ENCODE assay signal across 1 cellular context in genomic region chr22:45094081-45094720, GRCh38.
TF ChIP-seq lines count a peak whose summit lies in the region.

No MANE protein-coding gene starts in this region.

TF ChIP-seq in H1, 55 proteins besides CTCF, POLR2A, EP300 and RAD21:
- TF ChIP-seq HDAC2 (IDR thresholded peaks at IDR 0.05; ENCODE audit: borderline replicate concordance in 1 of 2, low read depth in 2 of 2, low read length in 2 of 2) (no peak), ATF3 (IDR thresholded peaks at IDR 0.05; ENCODE audit: insufficient read depth, low read depth, low read length) (no peak), JUN (IDR thresholded peaks at IDR 0.05; ENCODE audit: low read depth, low read length) (no peak), RXRA (IDR thresholded peaks at IDR 0.05; ENCODE audit: insufficient read depth, low read depth, low read length) (no peak), SP2 (IDR thresholded peaks at IDR 0.05; ENCODE audit: low read length) (no peak), MAFK (IDR thresholded peaks at IDR 0.05; ENCODE audit: low read depth, low read length) (no peak), BACH1 (IDR thresholded peaks at IDR 0.05; ENCODE audit: low read length) (no peak), USF2 (IDR thresholded peaks at IDR 0.05; ENCODE audit: low read length) (no peak), SUZ12 (IDR thresholded peaks at IDR 0.05; ENCODE audit: low read length) (no peak), FOSL1 (IDR thresholded peaks at IDR 0.05; ENCODE audit: insufficient read depth, low read depth, low read length) (no peak), GTF2F1 (IDR thresholded peaks at IDR 0.05; ENCODE audit: borderline replicate concordance, low read depth, low read length) (no peak), POLR2AphosphoS5 (IDR thresholded peaks at IDR 0.05; ENCODE audit: low read depth, low read length) (no peak), BCL11A (IDR thresholded peaks at IDR 0.05; ENCODE audit: low read depth in 2 of 2, low read length in 2 of 2) (no peak), HDAC6 (IDR thresholded peaks at IDR 0.05; ENCODE audit: low read depth, low read length) (no peak), KDM5A (IDR thresholded peaks at IDR 0.05; ENCODE audit: low read length) (no peak), RNF2 (IDR thresholded peaks at IDR 0.05; ENCODE audit: borderline replicate concordance, low read depth, low read length, missing control alignments, poor library complexity, severe bottlenecking) (no peak), SAP30 (IDR thresholded peaks at IDR 0.05; ENCODE audit: insufficient read depth, insufficient replicate concordance, low read length) (no peak), TBP (IDR thresholded peaks at IDR 0.05; ENCODE audit: low read depth, low read length) (no peak), PHF8 (conservative IDR thresholded peaks at IDR 0.05; ENCODE audit: low read depth, low read length) (no peak), E2F6 (IDR thresholded peaks at IDR 0.05) (no peak)
